ENCODE assay signal across 1 cellular context in the genomic region with DNA sequence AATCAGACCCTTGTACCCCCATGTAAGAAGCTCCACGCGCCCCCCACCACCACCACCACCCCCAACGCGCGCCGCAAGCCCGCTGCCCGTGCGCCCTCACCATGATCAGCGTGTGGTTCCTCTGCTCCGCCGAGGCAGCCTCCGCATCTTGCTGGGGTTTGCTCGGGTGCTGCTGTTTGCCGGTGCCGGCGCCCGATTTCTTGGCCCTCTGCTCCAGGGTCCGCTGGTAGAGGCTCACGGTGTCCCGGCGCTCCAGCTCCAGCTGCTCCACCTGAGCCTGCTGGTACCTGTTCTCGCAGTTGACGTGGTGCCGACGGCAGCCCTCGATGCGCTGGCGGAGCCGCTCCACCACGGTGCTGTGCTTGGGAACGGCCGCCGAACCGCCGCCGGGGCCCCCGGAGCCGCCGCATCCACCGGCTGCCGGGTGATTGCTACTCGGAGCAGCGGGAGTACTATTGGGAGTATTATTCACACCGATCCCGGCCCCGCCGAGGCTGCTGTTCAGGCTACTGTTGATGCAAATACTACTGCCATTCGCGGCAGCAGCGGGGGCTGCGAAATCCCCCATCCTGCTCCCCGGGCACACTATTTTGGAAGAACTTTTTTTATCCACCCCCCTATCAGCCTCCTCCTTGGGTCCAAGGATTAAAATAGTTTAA.
TF ChIP-seq lines count a peak whose summit lies in the region.

No MANE protein-coding gene starts in this region.

TF ChIP-seq in H1, 55 proteins besides CTCF, POLR2A, EP300 and RAD21:
- no peak for TF ChIP-seq ASH2L (IDR thresholded peaks at IDR 0.05; ENCODE audit: low read length)
- 0 out of 2 replicates have a peak, but pooled peaks have one; percentile 12 for TF ChIP-seq CREB1 (IDR thresholded peaks at IDR 0.05)
- TF ChIP-seq SUZ12 (IDR thresholded peaks at IDR 0.05; ENCODE audit: low read length), result 0 out of 2 replicates have a peak, but pooled peaks have one; percentile 2
- TF ChIP-seq JUN (IDR thresholded peaks at IDR 0.05; ENCODE audit: low read depth, low read length), result no peak
- peak; percentile 54 for TF ChIP-seq KDM4A (IDR thresholded peaks at IDR 0.05; ENCODE audit: low read depth, low read length, severe bottlenecking)
- no peak for TF ChIP-seq TAF7 (optimal IDR thresholded peaks at IDR 0.05; ENCODE audit: borderline replicate concordance, low read depth, low read length)
- no peak for TF ChIP-seq TBP (IDR thresholded peaks at IDR 0.05; ENCODE audit: low read depth, low read length)
- TF ChIP-seq CTBP2 (IDR thresholded peaks at IDR 0.05; ENCODE audit: borderline replicate concordance, insufficient read depth, insufficient read length, low read length), result peak; percentile 25
- TF ChIP-seq, protein P1, sequence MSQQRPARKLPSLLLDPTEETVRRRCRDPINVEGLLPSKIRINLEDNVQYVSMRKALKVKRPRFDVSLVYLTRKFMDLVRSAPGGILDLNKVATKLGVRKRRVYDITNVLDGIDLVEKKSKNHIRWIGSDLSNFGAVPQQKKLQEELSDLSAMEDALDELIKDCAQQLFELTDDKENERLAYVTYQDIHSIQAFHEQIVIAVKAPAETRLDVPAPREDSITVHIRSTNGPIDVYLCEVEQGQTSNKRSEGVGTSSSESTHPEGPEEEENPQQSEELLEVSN (IDR thresholded peaks at IDR 0.05), result peak; percentile 10; the same call in 1 of the 2 replicates
- peak; percentile 45 for TF ChIP-seq EZH2 (IDR thresholded peaks at IDR 0.05; ENCODE audit: low read depth, low read length, severe bottlenecking)
- peak; percentile 34 for TF ChIP-seq RNF2 (IDR thresholded peaks at IDR 0.05; ENCODE audit: borderline replicate concordance, low read depth, low read length, missing control alignments, poor library complexity, severe bottlenecking)
- no peak for TF ChIP-seq RBBP5 (IDR thresholded peaks at IDR 0.05; ENCODE audit: borderline replicate concordance, low read depth, low read length)
- TF ChIP-seq, protein P2, sequence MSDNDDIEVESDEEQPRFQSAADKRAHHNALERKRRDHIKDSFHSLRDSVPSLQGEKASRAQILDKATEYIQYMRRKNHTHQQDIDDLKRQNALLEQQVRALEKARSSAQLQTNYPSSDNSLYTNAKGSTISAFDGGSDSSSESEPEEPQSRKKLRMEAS (IDR thresholded peaks at IDR 0.05), result 0 out of 2 replicates have a peak, but pooled peaks have one; percentile 4
- no peak for TF ChIP-seq CHD1 (IDR thresholded peaks at IDR 0.05; ENCODE audit: low read depth, low read length)
- TF ChIP-seq, protein P3, sequence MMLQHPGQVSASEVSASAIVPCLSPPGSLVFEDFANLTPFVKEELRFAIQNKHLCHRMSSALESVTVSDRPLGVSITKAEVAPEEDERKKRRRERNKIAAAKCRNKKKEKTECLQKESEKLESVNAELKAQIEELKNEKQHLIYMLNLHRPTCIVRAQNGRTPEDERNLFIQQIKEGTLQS (IDR thresholded peaks at IDR 0.05; ENCODE audit: insufficient read depth, low read depth, low read length), result no peak
